In genomic region chr17:521168-521525, GRCh38 we compare ENCODE assay signal across 1 cellular context.
TF ChIP-seq lines count a peak whose summit lies in the region.

No MANE protein-coding gene starts in this region.

TF ChIP-seq in GM23338, 12 proteins besides CTCF, POLR2A, EP300 and RAD21 (continued from another document):
- no peak for TF ChIP-seq ZNF114 (CRISPR knock-in tag; IDR thresholded peaks at IDR 0.05)
- TF ChIP-seq JUNB (IDR thresholded peaks at IDR 0.05; ENCODE audit: unreplicated experiment) = no peak
- no peak for TF ChIP-seq ETS1 (IDR thresholded peaks at IDR 0.05)
- TF ChIP-seq ZNF462 (CRISPR knock-in tag; IDR thresholded peaks at IDR 0.05) = no peak
- TF ChIP-seq CREB1 (CRISPR knock-in tag; IDR thresholded peaks at IDR 0.05; ENCODE audit: low read depth) = no peak
- no peak for TF ChIP-seq STAT1 (IDR thresholded peaks at IDR 0.05; ENCODE audit: unreplicated experiment)
- TF ChIP-seq ZNF331 (CRISPR knock-in tag; IDR thresholded peaks at IDR 0.05; ENCODE audit: low read depth) = no peak
- no peak for TF ChIP-seq POLR2AphosphoS5 (IDR thresholded peaks at IDR 0.05; ENCODE audit: low read depth)
